ENCODE assay signal across 27 cellular contexts in genomic region chr5:136086776-136087566, GRCh38. TPM values are rescaled to one million over a fixed set of nuclear protein-coding genes. Genes with fewer than 3 reads are reported as not detected.
"Had no signal": no experiment of that assay in that cellular context is flagged by ENCODE, and none has a peak within 500 bp of the region (broad histone marks: within the 10 kb centered on the region; RNA-seq: fewer than 3 reads in every experiment).

No MANE protein-coding gene starts in this region.

- H3K4me2 ChIP-seq: smooth muscle cell had no signal

- H3K36me3 ChIP-seq: esophagus muscularis mucosa, left lung, neutrophil, stomach, suprapubic skin, tibial artery, upper lobe of right lung had no signal

- H3K36me3 Mint-ChIP-seq: natural killer cell treated with Interleukin-12 subunit alpha and Interleukin-12 subunit beta and Interleukin-15 and Interleukin-18, amount 100 ng/mL, for 72 hours; stimulated activated naive B cell treated with anti-CD40 and anti-IgM and Interleukin-4, amounts not matched to agents 10 μg/mL and 1 μg/mL and 100 μg/mL, for 72 hours had no signal

- H3K9me3 ChIP-seq: esophagus muscularis mucosa, left lung, mucosa of descending colon, neutrophil, stomach, suprapubic skin, tibial artery, upper lobe of right lung had no signal

- ATAC-seq: activated CD4-positive, alpha-beta T cell treated with anti-CD3 and anti-CD28 coated beads for 36 hours; stimulated activated naive B cell treated with anti-CD40 and anti-IgM and Interleukin-4, amounts not matched to agents 10 μg/mL and 1 μg/mL and 100 μg/mL, for 72 hours had no signal

- H3K4me3 ChIP-seq: left lung, mucosa of descending colon, smooth muscle cell, stomach, suprapubic skin, tibial artery, upper lobe of right lung had no signal

- H3K4me1 Mint-ChIP-seq: activated CD4-positive, alpha-beta T cell treated with anti-CD3 and anti-CD28 coated beads for 36 hours; central memory CD8-positive, alpha-beta T cell; stimulated activated naive B cell treated with anti-CD40 and anti-IgM and Interleukin-4, amounts not matched to agents 10 μg/mL and 1 μg/mL and 100 μg/mL, for 72 hours had no signal

- H3K9me3 Mint-ChIP-seq: activated T-cell treated with anti-CD3 and anti-CD28 coated beads, Interleukin-2, amount 50 U/mL, for 24 hours; central memory CD8-positive, alpha-beta T cell; natural killer cell treated with Interleukin-12 subunit alpha and Interleukin-12 subunit beta and Interleukin-15 and Interleukin-18, amount 100 ng/mL, for 72 hours; stimulated activated naive B cell treated with anti-CD40 and anti-IgM and Interleukin-4, amounts not matched to agents 10 μg/mL and 1 μg/mL and 100 μg/mL, for 72 hours; T-helper 2 cell treated with Interferon-gamma antibody and Interleukin-4, amounts not matched to agents 5 μg/mL and 100 μg/mL, for 36 hours had no signal

- H3K27me3 ChIP-seq: esophagus muscularis mucosa, stomach, suprapubic skin, tibial artery, upper lobe of right lung had no signal

- H3K27ac Mint-ChIP-seq: activated CD4-positive, alpha-beta T cell treated with anti-CD3 and anti-CD28 coated beads for 36 hours; activated T-cell treated with anti-CD3 and anti-CD28 coated beads, Interleukin-2, amount 50 U/mL, for 24 hours; natural killer cell treated with Interleukin-12 subunit alpha and Interleukin-12 subunit beta and Interleukin-15 and Interleukin-18, amount 100 ng/mL, for 72 hours; stimulated activated naive B cell treated with anti-CD40 and anti-IgM and Interleukin-4, amounts not matched to agents 10 μg/mL and 1 μg/mL and 100 μg/mL, for 72 hours; T-helper 2 cell treated with Interferon-gamma antibody and Interleukin-4, amounts not matched to agents 5 μg/mL and 100 μg/mL, for 36 hours had no signal

- FAIRE-seq: bronchial epithelial cell had no signal

- DNase-seq: activated CD4-positive, alpha-beta T cell treated with anti-CD3 and anti-CD28 coated beads for 36 hours; activated CD4-positive, alpha-beta T cell treated with anti-CD3 and anti-CD28 coated beads, Interleukin-2, amount 50 U/mL, for 4 hours; activated CD4-positive, CD25-positive, alpha-beta regulatory T cell; activated CD8-positive, alpha-beta memory T cell treated with anti-CD3 and anti-CD28 coated beads, Interleukin-2, amount 50 U/mL, for 48 hours; activated gamma-delta T cell treated with Interleukin-2 at 50 U/mL for 16 hours; activated naive CD4-positive, alpha-beta T cell treated with anti-CD3 and anti-CD28 coated beads, Interleukin-2, amount 50 U/mL, for 16 hours; activated T-cell treated with anti-CD3 and anti-CD28 coated beads, Interleukin-2, amount 50 U/mL, for 24 hours; amygdala; effector CD4-positive, alpha-beta T cell; kidney glomerular epithelial cell; stimulated activated CD4-positive, alpha-beta T cell treated with anti-CD3 and anti-CD28 coated beads, Interleukin-1b, Interleukin-23, amount 100 ng/mL, for 48 hours; stimulated activated CD4-positive, alpha-beta T cell treated with anti-CD3 and anti-CD28 coated beads, Interleukin-4, amount 100 ng/mL, for 4 hours; stimulated activated naive B cell treated with anti-CD40 and anti-IgM and Interleukin-4, amounts not matched to agents 10 μg/mL and 1 μg/mL and 100 μg/mL, for 72 hours; T-helper 1 cell had no signal

- H3K27me3 Mint-ChIP-seq: activated T-cell treated with anti-CD3 and anti-CD28 coated beads, Interleukin-2, amount 50 U/mL, for 24 hours; central memory CD8-positive, alpha-beta T cell had no signal

- H3K27ac ChIP-seq: neutrophil, suprapubic skin, tibial artery, upper lobe of right lung had no signal

- H3K4me3 Mint-ChIP-seq: activated CD4-positive, alpha-beta T cell treated with anti-CD3 and anti-CD28 coated beads for 36 hours; activated T-cell treated with anti-CD3 and anti-CD28 coated beads, Interleukin-2, amount 50 U/mL, for 24 hours; central memory CD8-positive, alpha-beta T cell; natural killer cell treated with Interleukin-12 subunit alpha and Interleukin-12 subunit beta and Interleukin-15 and Interleukin-18, amount 100 ng/mL, for 72 hours; stimulated activated naive B cell treated with anti-CD40 and anti-IgM and Interleukin-4, amounts not matched to agents 10 μg/mL and 1 μg/mL and 100 μg/mL, for 72 hours; T-helper 2 cell treated with Interferon-gamma antibody and Interleukin-4, amounts not matched to agents 5 μg/mL and 100 μg/mL, for 36 hours had no signal

RNA-seq across cellular contexts. Expression of gene TGFBI, which starts 58.2 kb away (rescaled TPM):
- total RNA-seq: activated CD4-positive, alpha-beta T cell treated with anti-CD3 and anti-CD28 coated beads for 36 hours; natural killer cell treated with Interleukin-12 subunit alpha and Interleukin-12 subunit beta and Interleukin-15 and Interleukin-18, amount 100 ng/mL, for 72 hours had no signal
